ENCODE assay signal across 8 cellular contexts in the genomic region with DNA sequence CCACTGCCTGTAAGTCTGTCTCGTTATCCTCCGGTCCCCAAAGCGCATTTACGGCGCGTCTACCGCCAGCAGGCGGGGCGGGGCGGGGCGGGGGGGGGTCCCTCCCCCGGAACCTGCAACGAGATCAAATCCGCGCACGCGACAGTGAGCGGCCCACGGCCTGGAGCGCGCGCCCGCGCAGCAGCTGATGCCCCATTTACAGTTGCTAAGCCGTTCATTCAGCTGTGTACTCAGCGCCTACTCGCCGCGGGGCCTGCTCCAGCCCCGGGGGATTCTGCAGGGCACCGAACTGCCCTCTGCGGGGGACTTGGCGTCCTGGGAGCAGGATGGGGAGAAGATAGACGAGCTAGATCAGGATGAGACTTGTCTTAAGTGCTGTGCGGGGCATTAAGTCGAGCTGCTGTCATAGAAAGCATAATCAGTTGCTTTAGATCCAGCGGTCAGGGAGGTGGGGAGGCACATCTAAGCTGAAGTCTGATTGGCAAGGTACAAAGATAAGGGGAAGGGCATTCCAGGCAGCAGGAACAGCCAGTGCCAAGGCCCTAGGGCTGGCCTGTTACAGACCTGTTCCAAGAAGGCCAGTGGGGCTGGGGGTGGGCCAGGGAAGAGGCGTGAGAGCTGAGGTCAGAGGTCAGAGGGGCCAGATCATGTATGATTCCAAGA. TPM values are rescaled to one million over a fixed set of nuclear protein-coding genes. Genes with fewer than 3 reads are reported as not detected.
DNase-seq lines count a peak whose midpoint lies in the region; ATAC-seq and TF ChIP-seq lines count a peak whose summit lies in the region.

No MANE protein-coding gene starts in this region.

- peaks cover 8% of the 10 kb centered on the region for H3K27me3 Mint-ChIP-seq in activated CD8-positive, alpha-beta memory T cell treated with anti-CD3 and anti-CD28 coated beads, Interleukin-2, amount 10 ng/mL, durations not matched to agents 7 days and 5 days
- H3K27me3 Mint-ChIP-seq in endodermal cell (ENCODE audit: insufficient read depth), result peaks cover 42% of the 10 kb centered on the region

- CTCF ChIA-PET in activated CD8-positive, alpha-beta memory T cell treated with anti-CD3 and anti-CD28 coated beads, Interleukin-2, amount 10 ng/mL, durations not matched to agents 7 days and 5 days (lab: Charles Lee), result interaction anchor here (1.1 to 3.5 kb wide), 5 partner anchors 10 to 588 kb away, joined by 3 to 21 read pairs (median 4); partner anchors contain the start of gene CYP46A1

- H3K4me1 ChIP-seq in endodermal cell (ENCODE audit: control insufficient read depth, insufficient read depth, low read length) (peaks cover 20% of the 10 kb centered on the region), mucosa of descending colon (ENCODE audit: low read depth) (peaks cover 28% of the 10 kb centered on the region)

- peaks cover 26% of the 10 kb centered on the region for H3K4me1 Mint-ChIP-seq in activated CD8-positive, alpha-beta memory T cell treated with anti-CD3 and anti-CD28 coated beads, Interleukin-2, amount 10 ng/mL, durations not matched to agents 7 days and 5 days
- peaks cover 28% of the 10 kb centered on the region for H3K4me1 Mint-ChIP-seq in endodermal cell

- H3K4me3 Mint-ChIP-seq in activated CD8-positive, alpha-beta memory T cell treated with anti-CD3 and anti-CD28 coated beads, Interleukin-2, amount 10 ng/mL, durations not matched to agents 7 days and 5 days, result peak overlapping the region; percentile 77
- H3K4me3 Mint-ChIP-seq in endodermal cell, result peak overlapping the region; percentile 75

- 4 to 7% methylated on average over 17 to 38 of the region's 38 CpGs for WGBS in endodermal cell (ENCODE audit: insufficient coverage in 1 of 2, insufficient read length in 1 of 2), 2 experiments

- H3K27ac Mint-ChIP-seq in activated CD8-positive, alpha-beta memory T cell treated with anti-CD3 and anti-CD28 coated beads, Interleukin-2, amount 10 ng/mL, durations not matched to agents 7 days and 5 days, result peak overlapping the region; percentile 86
- no peak overlapping the region for H3K27ac Mint-ChIP-seq in endodermal cell

- ATAC-seq in HG03460 (IDR thresholded peaks at IDR 0.05; ENCODE audit: unreplicated experiment), result peak; percentile 25
- ATAC-seq in activated CD8-positive, alpha-beta memory T cell treated with anti-CD3 and anti-CD28 coated beads, Interleukin-2, amount 10 ng/mL, durations not matched to agents 7 days and 5 days, result peak; percentile 31
- peak; percentile 16 for ATAC-seq in mucosa of descending colon

- no peaks in the 10 kb centered on the region for H3K9me3 Mint-ChIP-seq in activated CD8-positive, alpha-beta memory T cell treated with anti-CD3 and anti-CD28 coated beads, Interleukin-2, amount 10 ng/mL, durations not matched to agents 7 days and 5 days (ENCODE audit: low read depth)
- H3K9me3 Mint-ChIP-seq in endodermal cell, result no peaks in the 10 kb centered on the region

- H3K27ac ChIP-seq in endodermal cell (ENCODE audit: low read depth, low read length), result peak overlapping the region; percentile 98

- no peaks in the 10 kb centered on the region for H3K36me3 ChIP-seq in endodermal cell (ENCODE audit: control insufficient read depth, insufficient read depth, low read length)
- H3K36me3 ChIP-seq in mucosa of descending colon (ENCODE audit: low read depth), result no peaks in the 10 kb centered on the region

- H3K36me3 Mint-ChIP-seq in activated CD8-positive, alpha-beta memory T cell treated with anti-CD3 and anti-CD28 coated beads, Interleukin-2, amount 10 ng/mL, durations not matched to agents 7 days and 5 days, result peaks cover 1% of the 10 kb centered on the region
- no peaks in the 10 kb centered on the region for H3K36me3 Mint-ChIP-seq in endodermal cell (ENCODE audit: low read depth)

- intact Hi-C loops in mucosa of descending colon (cut with DNase I, micrococcal nuclease), result no loop called here

- H3K9ac ChIP-seq in endodermal cell (ENCODE audit: extremely low read depth, low read length, poor library complexity, severe bottlenecking), result peak overlapping the region; percentile 76

- H3K4me3 ChIP-seq in endodermal cell (ENCODE audit: low read length), result peak overlapping the region; percentile 83
- H3K4me3 ChIP-seq in mucosa of descending colon, result peak overlapping the region; percentile 42

- H3K27me3 ChIP-seq in endodermal cell (ENCODE audit: control insufficient read depth, insufficient read depth, low read length, poor library complexity, severe bottlenecking), result peaks cover 12% of the 10 kb centered on the region

- DNase-seq in EL (peak; percentile 80), NCI-H82 treated with DMSO at 0.1 percent for 48 hours (lab: John Stamatoyannopoulos, UW; ENCODE audit: unreplicated experiment) (peak; percentile 67), endodermal cell (peak; percentile 79), mucosa of descending colon (peak; percentile 77 to 82 (median 80)), NCI-H2029 treated with DMSO at 0.1 percent for 48 hours (lab: John Stamatoyannopoulos, UW) (no peak)
- DNase-seq in activated CD8-positive, alpha-beta memory T cell treated with anti-CD3 and anti-CD28 coated beads, Interleukin-2, amount 10 ng/mL, durations not matched to agents 7 days and 5 days, result peak; percentile 87
- DNase-seq in stimulated activated CD8-positive, alpha-beta memory T cell treated with anti-CD3 and anti-CD28 coated beads, Interleukin-4, amount 100 ng/mL, for 4 hours (ENCODE audit: low read depth in 2 of 2, low spot score in 1 of 2), result peak; percentile 64 to 69

- H3K9me3 ChIP-seq in endodermal cell (ENCODE audit: control insufficient read depth, low read length), result no peaks in the 10 kb centered on the region
- H3K9me3 ChIP-seq in mucosa of descending colon, result no peaks in the 10 kb centered on the region

- TF ChIP-seq CTCF in endodermal cell (conservative IDR thresholded peaks at IDR 0.05) (no peak), mucosa of descending colon (IDR thresholded peaks at IDR 0.05) (no peak)

RNA-seq across cellular contexts. Expression of gene CCDC85C, which starts 1.4 kb away (rescaled TPM):
- 1 to 10 TPM; 7.1 to 9.1 TPM for total RNA-seq in activated CD8-positive, alpha-beta memory T cell treated with anti-CD3 and anti-CD28 coated beads, Interleukin-2, amount 10 ng/mL, durations not matched to agents 7 days and 5 days
- total RNA-seq in endodermal cell, result 10 to 100 TPM; 32.8 to 45.8 TPM
- polyA plus RNA-seq in endodermal cell (2013, experiment 1 of 2), result 63.0 TPM
- 64.5 TPM for polyA plus RNA-seq in endodermal cell (2013, experiment 2 of 2)
- total RNA-seq in mucosa of descending colon, result 100 to 1,000 TPM in 1 of 3 donors, 10 to 100 TPM in 2; 66.2 to 102 (median 66.2) TPM

RNA-seq across cellular contexts. Expression of gene HHIPL1, which starts 39.5 kb away (rescaled TPM):
- total RNA-seq in activated CD8-positive, alpha-beta memory T cell treated with anti-CD3 and anti-CD28 coated beads, Interleukin-2, amount 10 ng/mL, durations not matched to agents 7 days and 5 days, result under 1 TPM in 1 of 2 experiments, not detected in 1; 0.09 TPM
- 1 to 10 TPM; 3.0 to 3.4 TPM for total RNA-seq in endodermal cell
- 1.8 TPM for polyA plus RNA-seq in endodermal cell (2013, experiment 1 of 2)
- polyA plus RNA-seq in endodermal cell (2013, experiment 2 of 2), result 2.3 TPM
- 1 to 10 TPM in 2 of 3 donors, under 1 TPM in 1; 0.26 to 3.2 (median 1.1) TPM for total RNA-seq in mucosa of descending colon
